In genomic region chr17:80751070-80751459, GRCh38 we compare ENCODE assay signal across 11 cellular contexts.
DNase-seq lines count a peak whose midpoint lies in the region; ATAC-seq, FAIRE-seq and TF ChIP-seq lines count a peak whose summit lies in the region.
"Had no signal": no experiment of that assay in that cellular context is flagged by ENCODE, and none has a peak within 500 bp of the region (broad histone marks: within the 10 kb centered on the region; RNA-seq: fewer than 3 reads in every experiment).

No MANE protein-coding gene starts in this region.

- H3K4me3 ChIP-seq in tibial artery: no peak overlapping the region
- H3K4me3 ChIP-seq: lung, testis had no signal

- H3K36me3 Mint-ChIP-seq in activated CD4-positive, alpha-beta T cell treated with anti-CD3 and anti-CD28 coated beads, Interleukin-2, amount 10 ng/mL, durations not matched to agents 24 days and 14 days (ENCODE audit: low read depth): peaks cover 51% of the 10 kb centered on the region
- H3K36me3 Mint-ChIP-seq in activated naive CD8-positive, alpha-beta T cell treated with anti-CD3 and anti-CD28 coated beads, Interleukin-2, amount 10 ng/mL, durations not matched to agents 7 days and 5 days: peaks cover 20% of the 10 kb centered on the region
- H3K36me3 Mint-ChIP-seq in activated T-cell treated with anti-CD3 and anti-CD28 coated beads, Interleukin-2, amount 50 U/mL, for 4 hours (ENCODE audit: insufficient read depth): peaks cover 27% of the 10 kb centered on the region

- no peaks in the 10 kb centered on the region for H3K4me1 ChIP-seq in tibial artery
- H3K4me1 ChIP-seq: testis had no signal

- DNase-seq in activated CD4-positive, alpha-beta T cell treated with anti-CD3 and anti-CD28 coated beads, Interleukin-2, amount 10 ng/mL, durations not matched to agents 24 days and 14 days: no peak
- DNase-seq in activated CD4-positive, alpha-beta T cell treated with anti-CD3 and anti-CD28 coated beads for 48 hours: no peak
- no peak for DNase-seq in activated naive CD8-positive, alpha-beta T cell treated with anti-CD3 and anti-CD28 coated beads, Interleukin-2, amount 10 ng/mL, durations not matched to agents 7 days and 5 days
- DNase-seq in medulla oblongata (ENCODE audit: extremely low spot score) (peak; percentile 51), substantia nigra (lab: John Stamatoyannopoulos, UW) (peak in 22 of 49 donors; percentile 19 to 81 (median 47)), RCC 7860 (ENCODE audit: low spot score) (no peak), tibial artery (no peak)
- DNase-seq in activated T-cell treated with anti-CD3 and anti-CD28 coated beads, Interleukin-2, amount 50 U/mL, for 4 hours: no peak
- DNase-seq: testis had no signal

- H3K4me1 Mint-ChIP-seq in activated CD4-positive, alpha-beta T cell treated with anti-CD3 and anti-CD28 coated beads, Interleukin-2, amount 10 ng/mL, durations not matched to agents 24 days and 14 days: peaks cover 53% of the 10 kb centered on the region
- peaks cover 34% of the 10 kb centered on the region for H3K4me1 Mint-ChIP-seq in activated naive CD8-positive, alpha-beta T cell treated with anti-CD3 and anti-CD28 coated beads, Interleukin-2, amount 10 ng/mL, durations not matched to agents 7 days and 5 days
- H3K4me1 Mint-ChIP-seq in activated T-cell treated with anti-CD3 and anti-CD28 coated beads, Interleukin-2, amount 50 U/mL, for 4 hours (ENCODE audit: low read depth): peaks cover 38% of the 10 kb centered on the region

- POLR2A ChIA-PET in activated naive CD8-positive, alpha-beta T cell treated with anti-CD3 and anti-CD28 coated beads, Interleukin-2, amount 10 ng/mL, durations not matched to agents 7 days and 5 days (lab: Charles Lee): no interaction called here

- H3K9me3 Mint-ChIP-seq in activated CD4-positive, alpha-beta T cell treated with anti-CD3 and anti-CD28 coated beads, Interleukin-2, amount 10 ng/mL, durations not matched to agents 24 days and 14 days: no peaks in the 10 kb centered on the region
- H3K9me3 Mint-ChIP-seq in activated naive CD8-positive, alpha-beta T cell treated with anti-CD3 and anti-CD28 coated beads, Interleukin-2, amount 10 ng/mL, durations not matched to agents 7 days and 5 days: no peaks in the 10 kb centered on the region
- no peaks in the 10 kb centered on the region for H3K9me3 Mint-ChIP-seq in activated T-cell treated with anti-CD3 and anti-CD28 coated beads, Interleukin-2, amount 50 U/mL, for 4 hours

- no peaks in the 10 kb centered on the region for H3K27me3 Mint-ChIP-seq in activated CD4-positive, alpha-beta T cell treated with anti-CD3 and anti-CD28 coated beads, Interleukin-2, amount 10 ng/mL, durations not matched to agents 24 days and 14 days
- H3K27me3 Mint-ChIP-seq in activated naive CD8-positive, alpha-beta T cell treated with anti-CD3 and anti-CD28 coated beads, Interleukin-2, amount 10 ng/mL, durations not matched to agents 7 days and 5 days: no peaks in the 10 kb centered on the region
- H3K27me3 Mint-ChIP-seq in activated T-cell treated with anti-CD3 and anti-CD28 coated beads, Interleukin-2, amount 50 U/mL, for 4 hours (ENCODE audit: low read depth): no peaks in the 10 kb centered on the region

- no peaks in the 10 kb centered on the region for H3K9me3 ChIP-seq in tibial artery
- H3K9me3 ChIP-seq: testis had no signal

- H3K27ac ChIP-seq in substantia nigra (ENCODE audit: low read depth, low read length, poor library complexity, severe bottlenecking) (peak overlapping the region; percentile 99), tibial artery (no peak overlapping the region)
- H3K27ac ChIP-seq: testis had no signal

- H3K36me3 ChIP-seq in tibial artery: peaks cover 0 to 21% (median 18%) of the 10 kb centered on the region in 3 donors

- no peak for FAIRE-seq in RCC 7860 (lab: Jason Lieb, UNC)
- FAIRE-seq: G401.6 had no signal

- no peak for ATAC-seq in activated naive CD8-positive, alpha-beta T cell treated with anti-CD3 and anti-CD28 coated beads, Interleukin-2, amount 10 ng/mL, durations not matched to agents 7 days and 5 days (ENCODE audit: low read depth)
- ATAC-seq in activated T-cell treated with anti-CD3 and anti-CD28 coated beads, Interleukin-2, amount 50 U/mL, for 4 hours: no peak

- H3K4me3 Mint-ChIP-seq in activated CD4-positive, alpha-beta T cell treated with anti-CD3 and anti-CD28 coated beads, Interleukin-2, amount 10 ng/mL, durations not matched to agents 24 days and 14 days: no peak overlapping the region
- peak overlapping the region; percentile 12 for H3K4me3 Mint-ChIP-seq in activated naive CD8-positive, alpha-beta T cell treated with anti-CD3 and anti-CD28 coated beads, Interleukin-2, amount 10 ng/mL, durations not matched to agents 7 days and 5 days
- H3K4me3 Mint-ChIP-seq in activated T-cell treated with anti-CD3 and anti-CD28 coated beads, Interleukin-2, amount 50 U/mL, for 4 hours: no peak overlapping the region

- peak overlapping the region; percentile 93 for H3K27ac Mint-ChIP-seq in activated CD4-positive, alpha-beta T cell treated with anti-CD3 and anti-CD28 coated beads, Interleukin-2, amount 10 ng/mL, durations not matched to agents 24 days and 14 days
- peak overlapping the region; percentile 85 for H3K27ac Mint-ChIP-seq in activated naive CD8-positive, alpha-beta T cell treated with anti-CD3 and anti-CD28 coated beads, Interleukin-2, amount 10 ng/mL, durations not matched to agents 7 days and 5 days

- no peak for TF ChIP-seq CTCF in tibial artery (IDR thresholded peaks at IDR 0.05)

- intact Hi-C loops in activated CD4-positive, alpha-beta T cell treated with anti-CD3 and anti-CD28 coated beads, Interleukin-2, amount 10 ng/mL, durations not matched to agents 24 days and 14 days (cut with micrococcal nuclease): loop anchor here (1.0 kb wide), 1 partner anchor 8 kb away; no protein-coding TSS in a partner anchor
- intact Hi-C loops in tibial artery (cut with DNase I; ENCODE audit: low total_unique reads): no loop called here

- no peaks in the 10 kb centered on the region for H3K27me3 ChIP-seq in tibial artery
- H3K27me3 ChIP-seq: testis had no signal
